11 cellular contexts compared by ENCODE assay signal in the genomic region with DNA sequence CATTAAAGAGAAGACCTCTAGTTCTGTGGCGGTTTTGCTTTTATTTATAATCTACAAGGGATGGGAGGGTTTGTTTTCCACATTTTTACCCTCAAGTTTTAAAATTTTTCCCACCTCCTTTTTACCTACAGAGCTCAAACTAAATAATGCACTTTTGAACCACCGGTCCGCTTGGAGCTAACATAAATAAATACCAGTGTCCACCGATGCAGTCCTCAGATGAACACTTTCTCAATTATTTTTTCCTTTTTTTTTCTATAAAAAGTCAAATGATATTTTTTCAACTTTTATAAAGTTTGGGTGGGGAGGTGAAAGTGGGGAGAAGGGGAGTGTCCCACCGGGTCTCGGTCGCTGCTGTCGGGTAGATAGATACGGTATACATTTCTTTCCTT. TPM values are rescaled to one million over a fixed set of nuclear protein-coding genes. Genes with fewer than 3 reads are reported as not detected.
DNase-seq lines count a peak whose midpoint lies in the region; TF ChIP-seq lines count a peak whose summit lies in the region.
"Had no signal": no experiment of that assay in that cellular context is flagged by ENCODE, and none has a peak within 500 bp of the region (broad histone marks: within the 10 kb centered on the region; RNA-seq: fewer than 3 reads in every experiment).

No MANE protein-coding gene starts in this region.

- POLR2A ChIA-PET in activated CD4-positive, alpha-beta memory T cell treated with anti-CD3 and anti-CD28 coated beads, Interleukin-2, amount 10 ng/mL, durations not matched to agents 7 days and 5 days (lab: Charles Lee): no interaction called here

- peak overlapping the region; percentile 92 for H3K27ac ChIP-seq in GM23248
- H3K27ac ChIP-seq in iPS-20b (ENCODE audit: low read length): no peak overlapping the region

- H3F3A ChIP-seq in GM23248 (ENCODE audit: insufficient read depth): peaks cover 6% of the 10 kb centered on the region; the same call in 1 of the 2 replicates

- H3K4me3 ChIP-seq in GM23248 (peak overlapping the region; percentile 93), iPS-20b (ENCODE audit: low read length) (peak overlapping the region; percentile 55; the same call in 1 of the 2 replicates), skeletal muscle cell (ENCODE audit: low read depth, low read length) (peak overlapping the region; percentile 98)

- H3K9me2 ChIP-seq in GM23248 (ENCODE audit: insufficient read depth): no peaks in the 10 kb centered on the region

- TF ChIP-seq CTCF in brain (conservative IDR thresholded peaks at IDR 0.05): no peak

- H3K4me3 Mint-ChIP-seq in brain: peak overlapping the region; percentile 19 to 100 (median 90)
- no peak overlapping the region for H3K4me3 Mint-ChIP-seq in activated CD4-positive, alpha-beta memory T cell treated with anti-CD3 and anti-CD28 coated beads, Interleukin-2, amount 10 ng/mL, durations not matched to agents 7 days and 5 days
- H3K4me3 Mint-ChIP-seq: dendritic cell treated with granulocyte-macrophage colony-stimulating factor and Interleukin-4, amounts not matched to agents 40 ng/mL and 50 ng/mL, for 4 days had no signal

- CTCF ChIA-PET in activated CD4-positive, alpha-beta memory T cell treated with anti-CD3 and anti-CD28 coated beads, Interleukin-2, amount 10 ng/mL, durations not matched to agents 7 days and 5 days (lab: Charles Lee): no interaction called here

- H3K36me3 Mint-ChIP-seq in brain: peaks cover 21% of the 10 kb centered on the region
- peaks cover 4% of the 10 kb centered on the region for H3K36me3 Mint-ChIP-seq in activated CD4-positive, alpha-beta memory T cell treated with anti-CD3 and anti-CD28 coated beads, Interleukin-2, amount 10 ng/mL, durations not matched to agents 7 days and 5 days (ENCODE audit: low read depth)

- no peak overlapping the region for H2AFZ ChIP-seq in GM23248

- H3K27ac Mint-ChIP-seq in brain: peak overlapping the region in 4 of 5 experiments; percentile 36 to 99 (median 94)
- no peak overlapping the region for H3K27ac Mint-ChIP-seq in activated CD4-positive, alpha-beta memory T cell treated with anti-CD3 and anti-CD28 coated beads, Interleukin-2, amount 10 ng/mL, durations not matched to agents 7 days and 5 days
- H3K27ac Mint-ChIP-seq: dendritic cell treated with granulocyte-macrophage colony-stimulating factor and Interleukin-4, amounts not matched to agents 40 ng/mL and 50 ng/mL, for 4 days had no signal

- peaks cover 0 to 12% (median 6%) of the 10 kb centered on the region in 5 experiments for H3K9me3 Mint-ChIP-seq in brain
- H3K9me3 Mint-ChIP-seq in activated CD4-positive, alpha-beta memory T cell treated with anti-CD3 and anti-CD28 coated beads, Interleukin-2, amount 10 ng/mL, durations not matched to agents 7 days and 5 days: no peaks in the 10 kb centered on the region
- H3K9me3 Mint-ChIP-seq: dendritic cell treated with granulocyte-macrophage colony-stimulating factor and Interleukin-4, amounts not matched to agents 40 ng/mL and 50 ng/mL, for 4 days had no signal

- H3K27me3 Mint-ChIP-seq in brain: peaks cover 89% of the 10 kb centered on the region
- H3K27me3 Mint-ChIP-seq in activated CD4-positive, alpha-beta memory T cell treated with anti-CD3 and anti-CD28 coated beads, Interleukin-2, amount 10 ng/mL, durations not matched to agents 7 days and 5 days: peaks cover 57% of the 10 kb centered on the region

- 6 to 9% methylated on average over 9 of the region's 9 CpGs for WGBS in GM23248 (ENCODE audit: low coverage in 1 of 2, low lambda C conversion rate in 2 of 2, missing lambda C conversion rate in 2 of 2), 2 experiments

- peak overlapping the region; percentile 79 for H3K4me2 ChIP-seq in GM23248 (ENCODE audit: unreplicated experiment)

- in situ Hi-C loops in GM23248 (cut with MboI): loop anchor here (10.0 to 25.0 kb wide), 4 partner anchors 907 to 1714 kb away; no protein-coding TSS in a partner anchor

- peaks cover 64% of the 10 kb centered on the region for H3K79me2 ChIP-seq in GM23248 (ENCODE audit: insufficient read depth)

- DNase-seq in GM23248 (peak; percentile 47), skeletal muscle cell (ENCODE audit: low read depth) (no peak), Ammon's horn (ENCODE audit: low spot score) (no peak), GF-D8 (lab: John Stamatoyannopoulos, UW) (no peak), nucleus accumbens (lab: John Stamatoyannopoulos, UW) (no peak)
- no peak for DNase-seq in activated CD4-positive, alpha-beta memory T cell treated with anti-CD3 and anti-CD28 coated beads, Interleukin-2, amount 10 ng/mL, durations not matched to agents 7 days and 5 days
- DNase-seq: DMS 273 treated with DMSO at 0.1 percent for 48 hours had no signal

- H3K9ac ChIP-seq in GM23248: peak overlapping the region; percentile 95
- H3K9ac ChIP-seq in iPS-20b (ENCODE audit: low read depth, low read length): no peak overlapping the region

- H3K4me1 ChIP-seq in GM23248 (ENCODE audit: insufficient read depth) (0 out of 2 replicates have a peak, but pooled peaks cover 3% of the 10 kb centered on the region), iPS-20b (ENCODE audit: insufficient read depth, low read length) (peaks cover 10% of the 10 kb centered on the region; the same call in 1 of the 2 replicates)

- H3K4me1 Mint-ChIP-seq in brain: peaks cover 23% of the 10 kb centered on the region
- H3K4me1 Mint-ChIP-seq in activated CD4-positive, alpha-beta memory T cell treated with anti-CD3 and anti-CD28 coated beads, Interleukin-2, amount 10 ng/mL, durations not matched to agents 7 days and 5 days: peaks cover 28% of the 10 kb centered on the region

- no peaks in the 10 kb centered on the region for H3K36me3 ChIP-seq in GM23248 (ENCODE audit: low read depth)
- no peaks in the 10 kb centered on the region for H3K36me3 ChIP-seq in iPS-20b (ENCODE audit: insufficient read depth, low read depth, low read length)

- H3K9me3 ChIP-seq in GM23248 (ENCODE audit: low read depth) (no peaks in the 10 kb centered on the region), iPS-20b (ENCODE audit: insufficient read depth, low read depth, low read length) (no peaks in the 10 kb centered on the region; the same call in 1 of the 2 replicates)

- H4K20me1 ChIP-seq in GM23248 (ENCODE audit: insufficient read depth): no peaks in the 10 kb centered on the region

- H3K27me3 ChIP-seq in GM23248 (replicated peaks; ENCODE audit: insufficient read depth) (no peaks in the 10 kb centered on the region), iPS-20b (ENCODE audit: insufficient read depth, low read length) (peaks cover 100% of the 10 kb centered on the region)

RNA-seq across cellular contexts. Expression of a gene that starts 3.3 kb away (rescaled TPM):
- 16.1 and 17.5 TPM in 2 replicates for total RNA-seq in GM23248 (2014; rRNA removed; shearing (Covaris generic))
- polyA plus RNA-seq in GM23248 (2016; fragmentation: Nextera tagmentation; extraction: Ambion mirVana): 15.4 and 15.7 TPM in 2 replicates
- polyA plus RNA-seq in brain (ENCODE audit: insufficient read depth, low read depth, low replicate concordance): 7.6 TPM
- total RNA-seq in activated CD4-positive, alpha-beta memory T cell treated with anti-CD3 and anti-CD28 coated beads, Interleukin-2, amount 10 ng/mL, durations not matched to agents 7 days and 5 days: under 1 TPM; 0.23 to 0.35 TPM

RNA-seq across cellular contexts. Expression of a gene that starts 33.2 kb away (rescaled TPM):
- total RNA-seq in GM23248 (2014; rRNA removed; shearing (Covaris generic)): 0.13 TPM in 1 of 2 replicates, not detected in the other
- polyA plus RNA-seq in GM23248 (2016; fragmentation: Nextera tagmentation; extraction: Ambion mirVana) (2.1 and 2.6 TPM in 2 replicates), brain (ENCODE audit: insufficient read depth, low read depth, low replicate concordance) (8.3 TPM)
- total RNA-seq in activated CD4-positive, alpha-beta memory T cell treated with anti-CD3 and anti-CD28 coated beads, Interleukin-2, amount 10 ng/mL, durations not matched to agents 7 days and 5 days: not detected
- total RNA-seq: H7 had no signal

Comparison
In these comparisons a context has a peak if more than half of its experiments do, and no peak if none do; other contexts are left out.
1. RNA of a gene that starts 3.3 kb away (total RNA-seq): 16.1 to 17.5 TPM in GM23248; 0.23 to 0.35 TPM in activated CD4-positive, alpha-beta memory T cell treated with anti-CD3 and anti-CD28 coated beads, Interleukin-2, amount 10 ng/mL, durations not matched to agents 7 days and 5 days; every median in the first group is over 10 times any median in the second.
2. Peak in every context shown above with its lines, with median percentiles within 50 percentile points of each other: H3K4me3 ChIP-seq.